In the genomic region with DNA sequence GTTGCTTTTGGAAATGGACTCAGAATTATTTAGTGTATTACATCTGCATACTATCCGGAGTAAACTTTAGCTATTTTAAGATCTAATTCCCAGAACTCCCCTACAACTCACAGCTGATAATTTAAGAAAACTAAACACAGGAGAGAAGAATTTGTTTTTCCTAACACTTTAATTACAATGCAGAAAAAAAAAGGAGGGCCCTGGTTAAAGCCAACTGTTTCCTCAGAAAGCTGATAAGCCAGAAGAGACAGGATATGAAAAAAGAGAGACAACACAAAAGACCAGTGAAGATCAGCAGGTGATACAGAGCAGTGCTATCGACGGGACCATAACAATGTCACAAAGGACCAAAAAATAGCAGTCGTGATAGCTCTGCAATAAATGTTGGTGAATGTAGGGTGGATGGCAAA, we compare ENCODE assay signal across 1 cellular context.
TF ChIP-seq lines count a peak whose summit lies in the region.

No MANE protein-coding gene starts in this region.

TF ChIP-seq in K562, 482 proteins besides CTCF, POLR2A, EP300 and RAD21 (continued from another document and continues in another):
- TF ChIP-seq, protein P1, sequence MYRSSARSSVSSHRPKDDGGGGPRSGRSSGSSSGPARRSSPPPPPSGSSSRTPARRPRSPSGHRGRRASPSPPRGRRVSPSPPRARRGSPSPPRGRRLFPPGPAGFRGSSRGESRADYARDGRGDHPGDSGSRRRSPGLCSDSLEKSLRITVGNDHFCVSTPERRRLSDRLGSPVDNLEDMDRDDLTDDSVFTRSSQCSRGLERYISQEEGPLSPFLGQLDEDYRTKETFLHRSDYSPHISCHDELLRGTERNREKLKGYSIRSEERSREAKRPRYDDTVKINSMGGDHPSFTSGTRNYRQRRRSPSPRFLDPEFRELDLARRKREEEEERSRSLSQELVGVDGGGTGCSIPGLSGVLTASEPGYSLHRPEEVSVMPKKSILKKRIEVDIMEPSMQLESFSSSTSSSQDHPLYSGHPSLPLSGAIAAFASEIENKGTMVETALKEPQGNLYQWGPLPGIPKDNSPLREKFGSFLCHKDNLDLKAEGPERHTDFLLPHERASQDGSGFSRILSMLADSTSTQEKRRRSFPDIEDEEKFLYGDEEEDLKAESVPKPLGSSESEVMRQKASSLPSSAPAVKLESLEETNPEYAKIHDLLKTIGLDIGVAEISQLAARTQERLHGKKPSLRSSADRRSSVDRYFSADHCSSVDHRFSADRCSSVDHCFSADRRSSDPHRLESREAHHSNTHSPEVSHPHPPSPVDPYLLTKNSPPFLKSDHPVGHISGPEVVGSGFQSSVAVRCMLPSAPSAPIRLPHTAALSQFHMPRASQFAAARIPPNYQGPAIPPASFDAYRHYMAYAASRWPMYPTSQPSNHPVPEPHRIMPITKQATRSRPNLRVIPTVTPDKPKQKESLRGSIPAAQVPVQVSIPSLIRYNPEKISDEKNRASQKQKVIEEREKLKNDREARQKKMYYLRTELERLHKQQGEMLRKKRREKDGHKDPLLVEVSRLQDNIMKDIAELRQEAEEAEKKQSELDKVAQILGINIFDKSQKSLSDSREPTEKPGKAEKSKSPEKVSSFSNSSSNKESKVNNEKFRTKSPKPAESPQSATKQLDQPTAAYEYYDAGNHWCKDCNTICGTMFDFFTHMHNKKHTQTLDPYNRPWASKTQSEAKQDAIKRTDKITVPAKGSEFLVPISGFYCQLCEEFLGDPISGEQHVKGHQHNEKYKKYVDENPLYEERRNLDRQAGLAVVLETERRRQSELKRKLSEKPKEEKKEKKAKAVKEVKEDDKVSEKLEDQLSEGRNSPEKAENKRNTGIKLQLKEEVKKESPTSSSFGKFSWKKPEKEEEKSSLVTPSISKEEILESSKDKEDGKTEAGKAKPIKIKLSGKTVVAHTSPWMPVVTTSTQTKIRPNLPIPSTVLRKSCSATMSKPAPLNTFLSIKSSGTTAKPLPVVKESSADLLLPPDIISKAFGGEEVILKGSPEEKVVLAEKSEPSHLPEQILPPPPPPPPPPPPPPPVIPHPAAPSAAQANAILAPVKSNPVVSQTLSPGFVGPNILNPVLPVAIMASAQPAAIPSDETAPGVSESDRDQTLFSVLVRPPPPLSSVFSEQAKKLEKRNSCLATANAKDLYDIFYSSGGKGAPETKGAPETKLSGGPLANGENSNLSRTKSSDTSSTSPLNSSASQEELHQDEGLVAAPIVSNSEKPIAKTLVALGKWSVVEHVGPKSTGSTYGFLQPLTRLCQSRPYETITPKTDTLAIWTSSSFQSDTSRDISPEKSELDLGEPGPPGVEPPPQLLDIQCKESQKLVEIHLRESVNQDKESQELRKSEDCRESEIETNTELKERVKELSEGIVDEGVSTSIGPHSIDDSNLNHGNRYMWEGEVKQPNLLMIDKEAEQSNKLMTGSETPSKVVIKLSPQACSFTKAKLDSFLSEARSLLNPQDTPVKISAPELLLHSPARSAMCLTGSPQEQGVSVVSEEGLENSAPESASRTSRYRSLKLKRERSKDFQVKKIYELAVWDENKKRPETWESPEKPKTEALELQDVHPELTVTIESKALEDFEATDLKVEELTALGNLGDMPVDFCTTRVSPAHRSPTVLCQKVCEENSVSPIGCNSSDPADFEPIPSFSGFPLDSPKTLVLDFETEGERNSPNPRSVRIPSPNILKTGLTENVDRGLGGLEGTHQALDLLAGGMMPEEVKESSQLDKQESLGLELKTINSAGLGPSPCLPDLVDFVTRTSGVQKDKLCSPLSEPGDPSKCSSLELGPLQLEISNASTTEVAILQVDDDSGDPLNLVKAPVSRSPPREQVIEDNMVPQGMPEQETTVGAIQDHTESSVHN (IDR thresholded peaks at IDR 0.05; ENCODE audit: borderline replicate concordance in 1 of 2, low read depth in 1 of 2), result no peak
- TF ChIP-seq ZKSCAN8 (CRISPR knock-in tag; IDR thresholded peaks at IDR 0.05), result no peak; the same call in 1 of the 2 replicates
- no peak for TF ChIP-seq RFX5 (IDR thresholded peaks at IDR 0.05; ENCODE audit: low read depth, low read length)
- peak; percentile 80; the same call in 1 of the 2 replicates for TF ChIP-seq CBX5 (IDR thresholded peaks at IDR 0.05; ENCODE audit: borderline replicate concordance, low read depth)
- TF ChIP-seq, protein P2, sequence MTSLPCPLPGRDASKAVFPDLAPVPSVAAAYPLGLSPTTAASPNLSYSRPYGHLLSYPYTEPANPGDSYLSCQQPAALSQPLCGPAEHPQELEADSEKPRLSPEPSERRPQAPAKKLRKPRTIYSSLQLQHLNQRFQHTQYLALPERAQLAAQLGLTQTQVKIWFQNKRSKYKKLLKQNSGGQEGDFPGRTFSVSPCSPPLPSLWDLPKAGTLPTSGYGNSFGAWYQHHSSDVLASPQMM (CRISPR knock-in tag; IDR thresholded peaks at IDR 0.05), result no peak
- no peak for TF ChIP-seq BACH1 (tag; IDR thresholded peaks at IDR 0.05)
- TF ChIP-seq SNIP1 (IDR thresholded peaks at IDR 0.05; ENCODE audit: low read depth), result no peak
- TF ChIP-seq SMARCB1 (IDR thresholded peaks at IDR 0.05; ENCODE audit: insufficient read length, low read depth), result no peak
- TF ChIP-seq THRAP3 (IDR thresholded peaks at IDR 0.05; ENCODE audit: borderline replicate concordance), result no peak
- no peak for TF ChIP-seq SMARCE1 (IDR thresholded peaks at IDR 0.05)
- TF ChIP-seq ZNF561 (CRISPR knock-in tag; conservative IDR thresholded peaks at IDR 0.05), result no peak
- TF ChIP-seq PTRF (tag; IDR thresholded peaks at IDR 0.05), result no peak
- TF ChIP-seq, protein P3, sequence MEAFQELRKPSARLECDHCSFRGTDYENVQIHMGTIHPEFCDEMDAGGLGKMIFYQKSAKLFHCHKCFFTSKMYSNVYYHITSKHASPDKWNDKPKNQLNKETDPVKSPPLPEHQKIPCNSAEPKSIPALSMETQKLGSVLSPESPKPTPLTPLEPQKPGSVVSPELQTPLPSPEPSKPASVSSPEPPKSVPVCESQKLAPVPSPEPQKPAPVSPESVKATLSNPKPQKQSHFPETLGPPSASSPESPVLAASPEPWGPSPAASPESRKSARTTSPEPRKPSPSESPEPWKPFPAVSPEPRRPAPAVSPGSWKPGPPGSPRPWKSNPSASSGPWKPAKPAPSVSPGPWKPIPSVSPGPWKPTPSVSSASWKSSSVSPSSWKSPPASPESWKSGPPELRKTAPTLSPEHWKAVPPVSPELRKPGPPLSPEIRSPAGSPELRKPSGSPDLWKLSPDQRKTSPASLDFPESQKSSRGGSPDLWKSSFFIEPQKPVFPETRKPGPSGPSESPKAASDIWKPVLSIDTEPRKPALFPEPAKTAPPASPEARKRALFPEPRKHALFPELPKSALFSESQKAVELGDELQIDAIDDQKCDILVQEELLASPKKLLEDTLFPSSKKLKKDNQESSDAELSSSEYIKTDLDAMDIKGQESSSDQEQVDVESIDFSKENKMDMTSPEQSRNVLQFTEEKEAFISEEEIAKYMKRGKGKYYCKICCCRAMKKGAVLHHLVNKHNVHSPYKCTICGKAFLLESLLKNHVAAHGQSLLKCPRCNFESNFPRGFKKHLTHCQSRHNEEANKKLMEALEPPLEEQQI (IDR thresholded peaks at IDR 0.05), result peak; percentile 58; the same call in 1 of the 2 replicates
- TF ChIP-seq ZNF184 (CRISPR knock-in tag; IDR thresholded peaks at IDR 0.05), result no peak
- no peak for TF ChIP-seq ZC3H11A (IDR thresholded peaks at IDR 0.05; ENCODE audit: low read depth, low read length)
- TF ChIP-seq, protein P4, sequence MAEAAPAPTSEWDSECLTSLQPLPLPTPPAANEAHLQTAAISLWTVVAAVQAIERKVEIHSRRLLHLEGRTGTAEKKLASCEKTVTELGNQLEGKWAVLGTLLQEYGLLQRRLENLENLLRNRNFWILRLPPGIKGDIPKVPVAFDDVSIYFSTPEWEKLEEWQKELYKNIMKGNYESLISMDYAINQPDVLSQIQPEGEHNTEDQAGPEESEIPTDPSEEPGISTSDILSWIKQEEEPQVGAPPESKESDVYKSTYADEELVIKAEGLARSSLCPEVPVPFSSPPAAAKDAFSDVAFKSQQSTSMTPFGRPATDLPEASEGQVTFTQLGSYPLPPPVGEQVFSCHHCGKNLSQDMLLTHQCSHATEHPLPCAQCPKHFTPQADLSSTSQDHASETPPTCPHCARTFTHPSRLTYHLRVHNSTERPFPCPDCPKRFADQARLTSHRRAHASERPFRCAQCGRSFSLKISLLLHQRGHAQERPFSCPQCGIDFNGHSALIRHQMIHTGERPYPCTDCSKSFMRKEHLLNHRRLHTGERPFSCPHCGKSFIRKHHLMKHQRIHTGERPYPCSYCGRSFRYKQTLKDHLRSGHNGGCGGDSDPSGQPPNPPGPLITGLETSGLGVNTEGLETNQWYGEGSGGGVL (CRISPR knock-in tag; IDR thresholded peaks at IDR 0.05), result no peak
- TF ChIP-seq, protein P5, sequence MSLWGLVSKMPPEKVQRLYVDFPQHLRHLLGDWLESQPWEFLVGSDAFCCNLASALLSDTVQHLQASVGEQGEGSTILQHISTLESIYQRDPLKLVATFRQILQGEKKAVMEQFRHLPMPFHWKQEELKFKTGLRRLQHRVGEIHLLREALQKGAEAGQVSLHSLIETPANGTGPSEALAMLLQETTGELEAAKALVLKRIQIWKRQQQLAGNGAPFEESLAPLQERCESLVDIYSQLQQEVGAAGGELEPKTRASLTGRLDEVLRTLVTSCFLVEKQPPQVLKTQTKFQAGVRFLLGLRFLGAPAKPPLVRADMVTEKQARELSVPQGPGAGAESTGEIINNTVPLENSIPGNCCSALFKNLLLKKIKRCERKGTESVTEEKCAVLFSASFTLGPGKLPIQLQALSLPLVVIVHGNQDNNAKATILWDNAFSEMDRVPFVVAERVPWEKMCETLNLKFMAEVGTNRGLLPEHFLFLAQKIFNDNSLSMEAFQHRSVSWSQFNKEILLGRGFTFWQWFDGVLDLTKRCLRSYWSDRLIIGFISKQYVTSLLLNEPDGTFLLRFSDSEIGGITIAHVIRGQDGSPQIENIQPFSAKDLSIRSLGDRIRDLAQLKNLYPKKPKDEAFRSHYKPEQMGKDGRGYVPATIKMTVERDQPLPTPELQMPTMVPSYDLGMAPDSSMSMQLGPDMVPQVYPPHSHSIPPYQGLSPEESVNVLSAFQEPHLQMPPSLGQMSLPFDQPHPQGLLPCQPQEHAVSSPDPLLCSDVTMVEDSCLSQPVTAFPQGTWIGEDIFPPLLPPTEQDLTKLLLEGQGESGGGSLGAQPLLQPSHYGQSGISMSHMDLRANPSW (CRISPR knock-in tag; IDR thresholded peaks at IDR 0.05), result no peak
- TF ChIP-seq YBX1 (IDR thresholded peaks at IDR 0.05), result no peak
- TF ChIP-seq PRMT5 (CRISPR knock-in tag; IDR thresholded peaks at IDR 0.05), result no peak
- TF ChIP-seq PRPF4 (IDR thresholded peaks at IDR 0.05; ENCODE audit: insufficient read depth, low read depth, low read length, poor library complexity, severe bottlenecking), result no peak
- peak; percentile 67 for TF ChIP-seq SMARCA4 (IDR thresholded peaks at IDR 0.05)
- peak; percentile 89 for TF ChIP-seq ETV1 (tag; conservative IDR thresholded peaks at IDR 0.05; ENCODE audit: low read depth)
- peak in 1 of 2 experiments; percentile 25; a peak in 1 of 4 replicates for TF ChIP-seq TBL1XR1 (IDR thresholded peaks at IDR 0.05; ENCODE audit: low read length in 2 of 2)
- no peak for TF ChIP-seq NCOA2 (IDR thresholded peaks at IDR 0.05; ENCODE audit: partially characterized antibody in 2 of 2)
- TF ChIP-seq, protein P6, sequence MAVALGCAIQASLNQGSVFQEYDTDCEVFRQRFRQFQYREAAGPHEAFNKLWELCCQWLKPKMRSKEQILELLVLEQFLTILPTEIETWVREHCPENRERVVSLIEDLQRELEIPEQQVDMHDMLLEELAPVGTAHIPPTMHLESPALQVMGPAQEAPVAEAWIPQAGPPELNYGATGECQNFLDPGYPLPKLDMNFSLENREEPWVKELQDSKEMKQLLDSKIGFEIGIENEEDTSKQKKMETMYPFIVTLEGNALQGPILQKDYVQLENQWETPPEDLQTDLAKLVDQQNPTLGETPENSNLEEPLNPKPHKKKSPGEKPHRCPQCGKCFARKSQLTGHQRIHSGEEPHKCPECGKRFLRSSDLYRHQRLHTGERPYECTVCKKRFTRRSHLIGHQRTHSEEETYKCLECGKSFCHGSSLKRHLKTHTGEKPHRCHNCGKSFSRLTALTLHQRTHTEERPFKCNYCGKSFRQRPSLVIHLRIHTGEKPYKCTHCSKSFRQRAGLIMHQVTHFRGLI (CRISPR knock-in tag; IDR thresholded peaks at IDR 0.05), result no peak
- no peak for TF ChIP-seq RBM17 (IDR thresholded peaks at IDR 0.05; ENCODE audit: borderline replicate concordance, low read depth, low read length)
- no peak for TF ChIP-seq MTA1 (IDR thresholded peaks at IDR 0.05; ENCODE audit: borderline replicate concordance)
- TF ChIP-seq, protein P7, sequence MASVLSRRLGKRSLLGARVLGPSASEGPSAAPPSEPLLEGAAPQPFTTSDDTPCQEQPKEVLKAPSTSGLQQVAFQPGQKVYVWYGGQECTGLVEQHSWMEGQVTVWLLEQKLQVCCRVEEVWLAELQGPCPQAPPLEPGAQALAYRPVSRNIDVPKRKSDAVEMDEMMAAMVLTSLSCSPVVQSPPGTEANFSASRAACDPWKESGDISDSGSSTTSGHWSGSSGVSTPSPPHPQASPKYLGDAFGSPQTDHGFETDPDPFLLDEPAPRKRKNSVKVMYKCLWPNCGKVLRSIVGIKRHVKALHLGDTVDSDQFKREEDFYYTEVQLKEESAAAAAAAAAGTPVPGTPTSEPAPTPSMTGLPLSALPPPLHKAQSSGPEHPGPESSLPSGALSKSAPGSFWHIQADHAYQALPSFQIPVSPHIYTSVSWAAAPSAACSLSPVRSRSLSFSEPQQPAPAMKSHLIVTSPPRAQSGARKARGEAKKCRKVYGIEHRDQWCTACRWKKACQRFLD (CRISPR knock-in tag; IDR thresholded peaks at IDR 0.05), result no peak
- TF ChIP-seq CCAR2 (IDR thresholded peaks at IDR 0.05; ENCODE audit: low read depth, low read length), result no peak
- no peak for TF ChIP-seq PHF8 (IDR thresholded peaks at IDR 0.05; ENCODE audit: borderline replicate concordance, low read length)
- no peak for TF ChIP-seq MEF2A (IDR thresholded peaks at IDR 0.05; ENCODE audit: control insufficient read depth, low read depth, low read length)
- TF ChIP-seq, protein P8, sequence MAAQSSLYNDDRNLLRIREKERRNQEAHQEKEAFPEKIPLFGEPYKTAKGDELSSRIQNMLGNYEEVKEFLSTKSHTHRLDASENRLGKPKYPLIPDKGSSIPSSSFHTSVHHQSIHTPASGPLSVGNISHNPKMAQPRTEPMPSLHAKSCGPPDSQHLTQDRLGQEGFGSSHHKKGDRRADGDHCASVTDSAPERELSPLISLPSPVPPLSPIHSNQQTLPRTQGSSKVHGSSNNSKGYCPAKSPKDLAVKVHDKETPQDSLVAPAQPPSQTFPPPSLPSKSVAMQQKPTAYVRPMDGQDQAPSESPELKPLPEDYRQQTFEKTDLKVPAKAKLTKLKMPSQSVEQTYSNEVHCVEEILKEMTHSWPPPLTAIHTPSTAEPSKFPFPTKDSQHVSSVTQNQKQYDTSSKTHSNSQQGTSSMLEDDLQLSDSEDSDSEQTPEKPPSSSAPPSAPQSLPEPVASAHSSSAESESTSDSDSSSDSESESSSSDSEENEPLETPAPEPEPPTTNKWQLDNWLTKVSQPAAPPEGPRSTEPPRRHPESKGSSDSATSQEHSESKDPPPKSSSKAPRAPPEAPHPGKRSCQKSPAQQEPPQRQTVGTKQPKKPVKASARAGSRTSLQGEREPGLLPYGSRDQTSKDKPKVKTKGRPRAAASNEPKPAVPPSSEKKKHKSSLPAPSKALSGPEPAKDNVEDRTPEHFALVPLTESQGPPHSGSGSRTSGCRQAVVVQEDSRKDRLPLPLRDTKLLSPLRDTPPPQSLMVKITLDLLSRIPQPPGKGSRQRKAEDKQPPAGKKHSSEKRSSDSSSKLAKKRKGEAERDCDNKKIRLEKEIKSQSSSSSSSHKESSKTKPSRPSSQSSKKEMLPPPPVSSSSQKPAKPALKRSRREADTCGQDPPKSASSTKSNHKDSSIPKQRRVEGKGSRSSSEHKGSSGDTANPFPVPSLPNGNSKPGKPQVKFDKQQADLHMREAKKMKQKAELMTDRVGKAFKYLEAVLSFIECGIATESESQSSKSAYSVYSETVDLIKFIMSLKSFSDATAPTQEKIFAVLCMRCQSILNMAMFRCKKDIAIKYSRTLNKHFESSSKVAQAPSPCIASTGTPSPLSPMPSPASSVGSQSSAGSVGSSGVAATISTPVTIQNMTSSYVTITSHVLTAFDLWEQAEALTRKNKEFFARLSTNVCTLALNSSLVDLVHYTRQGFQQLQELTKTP (IDR thresholded peaks at IDR 0.05; ENCODE audit: low read depth in 1 of 2, partially characterized antibody in 2 of 2), result no peak
- TF ChIP-seq ZNF717 (CRISPR knock-in tag; IDR thresholded peaks at IDR 0.05), result no peak
- TF ChIP-seq ZNF778 (CRISPR knock-in tag; IDR thresholded peaks at IDR 0.05), result no peak
